In the genomic region with DNA sequence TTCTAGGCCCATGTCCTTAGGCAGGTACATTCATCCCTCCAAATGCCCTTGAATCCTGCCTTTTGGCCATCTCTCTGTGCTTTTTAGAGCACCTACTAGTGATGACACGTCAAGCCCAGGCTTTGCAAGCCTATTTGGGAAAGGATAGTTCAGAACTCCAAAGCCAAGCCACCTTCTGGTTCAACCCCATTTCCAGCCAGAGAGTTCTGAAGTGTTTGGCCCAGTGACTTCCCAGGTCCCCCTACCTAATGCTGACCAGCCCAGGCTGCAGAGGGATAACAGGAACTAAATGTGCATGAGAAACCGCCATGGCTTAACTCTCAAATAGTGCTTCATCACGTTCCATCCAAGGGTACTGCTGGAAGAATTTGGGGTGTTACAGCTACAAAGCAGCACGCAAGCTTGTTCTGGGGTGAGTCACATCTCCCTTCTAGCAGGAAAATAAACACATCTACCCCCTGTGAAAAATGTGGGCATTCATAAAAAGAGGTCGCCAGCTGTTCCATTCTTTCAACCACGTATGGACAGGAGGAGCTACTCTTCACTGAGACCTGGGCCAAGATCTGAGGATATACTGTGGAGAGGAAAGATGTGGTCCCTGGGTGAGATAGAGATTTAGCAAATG, we compare ENCODE assay signal across 28 cellular contexts. TPM values are rescaled to one million over a fixed set of nuclear protein-coding genes. Genes with fewer than 3 reads are reported as not detected.
DNase-seq lines count a peak whose midpoint lies in the region; ATAC-seq lines count a peak whose summit lies in the region.
"Had no signal": no experiment of that assay in that cellular context is flagged by ENCODE, and none has a peak within 500 bp of the region (broad histone marks: within the 10 kb centered on the region; RNA-seq: fewer than 3 reads in every experiment).

No MANE protein-coding gene starts in this region.

- H4K91ac ChIP-seq in mesenchymal stem cell (ENCODE audit: low read length): no peak overlapping the region

- no peak overlapping the region for H2BK12ac ChIP-seq in mesenchymal stem cell (ENCODE audit: low read length in 2 of 2)

- H3K36me3 ChIP-seq in mesenchymal stem cell (ENCODE audit: control insufficient read depth in 1 of 2, insufficient read depth in 2 of 2, low read depth in 1 of 2, low read length in 2 of 2) (no peaks in the 10 kb centered on the region), rectal smooth muscle tissue (ENCODE audit: control insufficient read depth, insufficient read depth, low read length) (no peaks in the 10 kb centered on the region)
- H3K36me3 ChIP-seq: BLaER1 treated with 17β-estradiol and CSF1 and Interleukin-3, amounts not matched to agents 10 nM and 100 nM; heart left ventricle; lower lobe of right lung; Peyer's patch; WERI-Rb-1 had no signal

- H3K79me1 ChIP-seq in mesenchymal stem cell (replicated peaks; ENCODE audit: low read length, poor library complexity, severe bottlenecking): peaks cover 11% of the 10 kb centered on the region

- no peak overlapping the region for H3K4me3 ChIP-seq in mesenchymal stem cell (ENCODE audit: insufficient read depth in 1 of 2, low read depth in 1 of 2, low read length in 2 of 2)
- H3K4me3 ChIP-seq in rectal smooth muscle tissue (ENCODE audit: low read length): no peak overlapping the region
- H3K4me3 ChIP-seq: BLaER1 treated with 17β-estradiol and CSF1 and Interleukin-3, amounts not matched to agents 10 nM and 100 nM; lower lobe of right lung; Peyer's patch had no signal

- H3K23ac ChIP-seq in mesenchymal stem cell (ENCODE audit: low read length in 2 of 2): no peak overlapping the region

- peaks cover 21% of the 10 kb centered on the region for H3K4me1 ChIP-seq in mesenchymal stem cell (ENCODE audit: control insufficient read depth, insufficient read depth, low read depth, low read length)
- peaks cover 50% of the 10 kb centered on the region for H3K4me1 ChIP-seq in rectal smooth muscle tissue (ENCODE audit: control insufficient read depth, insufficient read depth, low read length)

- no peak overlapping the region for H2BK15ac ChIP-seq in mesenchymal stem cell (ENCODE audit: low read depth, poor library complexity, severe bottlenecking)

- no peak overlapping the region for H4K8ac ChIP-seq in mesenchymal stem cell (ENCODE audit: low read length)

- DNase-seq in NCI-H526 treated with DMSO at 0.1 percent for 48 hours (lab: John Stamatoyannopoulos, UW) (peak; percentile 40), NCI-H526 (lab: John Stamatoyannopoulos, UW) (no peak), NCI-H69 (lab: John Stamatoyannopoulos, UW) (peak; percentile 38), mesenchymal stem cell (peak; percentile 22), ecto neural progenitor cell (ENCODE audit: low spot score) (no peak), midbrain (lab: John Stamatoyannopoulos, UW) (no peak)
- DNase-seq: activated CD4-positive, alpha-beta T cell treated with anti-CD3 and anti-CD28 coated beads for 48 hours; activated T-cell treated with anti-CD3 and anti-CD28 coated beads, Interleukin-2, amount 50 U/mL, for 4 hours; central memory CD4-positive, alpha-beta T cell; DMS53; foreskin melanocyte; heart left ventricle; kidney; lower lobe of right lung; NCI-H2029; Peyer's patch; posterior cingulate gyrus; SHP77 treated with DMSO at 0.1 percent for 48 hours; stimulated activated CD4-positive, alpha-beta T cell treated with anti-CD3 and anti-CD28 coated beads, Interleukin-4, amount 100 ng/mL, for 1 hour; T1000; trophoblast cell had no signal

- 81% methylated on average over 6 of the region's 6 CpGs for WGBS in mesenchymal stem cell

- H3K4ac ChIP-seq in mesenchymal stem cell (ENCODE audit: low read depth in 1 of 2, low read length in 2 of 2): no peak overlapping the region

- H3K14ac ChIP-seq in mesenchymal stem cell (ENCODE audit: low read length in 2 of 2): no peak overlapping the region

- H3K18ac ChIP-seq in mesenchymal stem cell (ENCODE audit: low read depth in 1 of 2, low read length in 2 of 2): no peak overlapping the region

- no peak overlapping the region for H3K4me2 ChIP-seq in mesenchymal stem cell (ENCODE audit: low read length, poor library complexity, severe bottlenecking)
- H3K4me2 ChIP-seq: KMS-11 had no signal

- H3K27me3 ChIP-seq in mesenchymal stem cell (ENCODE audit: control insufficient read depth in 1 of 2, insufficient read depth in 1 of 2, low read length in 2 of 2) (peaks cover 33 to 87% of the 10 kb centered on the region in 2 experiments), rectal smooth muscle tissue (ENCODE audit: control insufficient read depth, insufficient read depth, low read length) (peaks cover 7% of the 10 kb centered on the region)

- H3K9me3 ChIP-seq in mesenchymal stem cell (ENCODE audit: control insufficient read depth, low read length): no peaks in the 10 kb centered on the region
- H3K9me3 ChIP-seq: BLaER1 treated with 17β-estradiol and CSF1 and Interleukin-3, amounts not matched to agents 10 nM and 100 nM; heart left ventricle; lower lobe of right lung; Peyer's patch had no signal

- H3K9ac ChIP-seq in mesenchymal stem cell (ENCODE audit: low read length) (no peak overlapping the region), rectal smooth muscle tissue (ENCODE audit: low read length) (no peak overlapping the region)
- H3K9ac ChIP-seq: BLaER1 treated with 17β-estradiol and CSF1 and Interleukin-3, amounts not matched to agents 10 nM and 100 nM; KMS-11 had no signal

- no peak for ATAC-seq in GM18517 (IDR thresholded peaks at IDR 0.05; ENCODE audit: unreplicated experiment)
- ATAC-seq: activated T-cell treated with anti-CD3 and anti-CD28 coated beads, Interleukin-2, amount 50 U/mL, for 4 hours; heart left ventricle; lower lobe of right lung; sciatic nerve had no signal

- H2AK5ac ChIP-seq in mesenchymal stem cell (ENCODE audit: low read length, severe bottlenecking): no peak overlapping the region

- H2BK120ac ChIP-seq in mesenchymal stem cell (ENCODE audit: low read depth, low read length): no peak overlapping the region

- H3K27ac ChIP-seq in mesenchymal stem cell (ENCODE audit: low read length, poor library complexity, severe bottlenecking): no peak overlapping the region
- H3K27ac ChIP-seq in rectal smooth muscle tissue (ENCODE audit: low read depth, low read length): peak overlapping the region; percentile 91
- H3K27ac ChIP-seq: 22Rv1; BLaER1 treated with 17β-estradiol and CSF1 and Interleukin-3, amounts not matched to agents 10 nM and 100 nM; KMS-11; lower lobe of right lung; WERI-Rb-1 had no signal

- no peak overlapping the region for H2BK5ac ChIP-seq in mesenchymal stem cell (ENCODE audit: low read depth, low read length, poor library complexity, severe bottlenecking)

- H2AFZ ChIP-seq in mesenchymal stem cell (ENCODE audit: low read depth, low read length): no peak overlapping the region

RNA-seq across cellular contexts. Expression of a gene that starts 2.0 kb away (rescaled TPM):
- 52.5 TPM for polyA plus RNA-seq in mesenchymal stem cell (2013, experiment 1 of 2)
- 53.1 TPM for polyA plus RNA-seq in mesenchymal stem cell (2013, experiment 2 of 2)

RNA-seq across cellular contexts. Expression of a gene that starts 50.8 kb away (rescaled TPM):
- polyA plus RNA-seq in mesenchymal stem cell (2013, experiment 1 of 2): not detected
- polyA plus RNA-seq in mesenchymal stem cell (2013, experiment 2 of 2): not detected

RNA-seq across cellular contexts. Expression of a gene that starts 53.9 kb away (rescaled TPM):
- polyA plus RNA-seq in mesenchymal stem cell (2013, experiment 1 of 2): 1.0 TPM
- polyA plus RNA-seq in mesenchymal stem cell (2013, experiment 2 of 2): 0.58 TPM

Comparison
In these comparisons a context has a peak if more than half of its experiments do, and no peak if none do; other contexts are left out.
1. DNase-seq: peak in NCI-H526 treated with DMSO at 0.1 percent for 48 hours (single experiment), NCI-H69 (single experiment) and mesenchymal stem cell (single experiment); none in NCI-H526 (0 of 2), ecto neural progenitor cell (single experiment) and midbrain (single experiment).